In genomic region chr20:462199-462991, GRCh38 we compare ENCODE assay signal across 1 cellular context.
TF ChIP-seq lines count a peak whose summit lies in the region.

TSS of gene TBC1D20 (minus strand) at chr20:462533. CDS start at chr20:462405, 128 bp downstream.

TF ChIP-seq in HepG2, 621 proteins besides CTCF, POLR2A, EP300 and RAD21 (continued from another document and continues in another):
- peak; percentile 41; the same call in 1 of the 2 replicates for TF ChIP-seq ZNF646 (CRISPR knock-in tag; IDR thresholded peaks at IDR 0.05)
- no peak for TF ChIP-seq ZNF883 (CRISPR knock-in tag; IDR thresholded peaks at IDR 0.05; ENCODE audit: not compliant biosample characterization)
- TF ChIP-seq ZNF850 (CRISPR knock-in tag; conservative IDR thresholded peaks at IDR 0.05), result no peak
- 0 out of 2 replicates have a peak, but pooled peaks have one; percentile 4 for TF ChIP-seq ZBTB26 (CRISPR knock-in tag; IDR thresholded peaks at IDR 0.05; ENCODE audit: borderline replicate concordance)
- TF ChIP-seq ZNF724P (CRISPR knock-in tag; IDR thresholded peaks at IDR 0.05; ENCODE audit: borderline replicate concordance), result no peak; the same call in 1 of the 2 replicates
- TF ChIP-seq SNAPC5 (CRISPR knock-in tag; IDR thresholded peaks at IDR 0.05; ENCODE audit: borderline replicate concordance), result no peak
- TF ChIP-seq ZNF577 (CRISPR knock-in tag; IDR thresholded peaks at IDR 0.05; ENCODE audit: borderline replicate concordance, low read depth), result no peak
- TF ChIP-seq MAX (IDR thresholded peaks at IDR 0.05), result peak; percentile 96
- TF ChIP-seq ZNF12 (CRISPR knock-in tag; IDR thresholded peaks at IDR 0.05), result peak; percentile 63; the same call in 1 of the 2 replicates
- peak; percentile 64; the same call in 1 of the 2 replicates for TF ChIP-seq ZNF124 (CRISPR knock-in tag; IDR thresholded peaks at IDR 0.05)
- peak; percentile 51; the same call in 1 of the 2 replicates for TF ChIP-seq PPARG (CRISPR knock-in tag; conservative IDR thresholded peaks at IDR 0.05)
- TF ChIP-seq HES4 (CRISPR knock-in tag; IDR thresholded peaks at IDR 0.05; ENCODE audit: borderline replicate concordance), result peak; percentile 69
- no peak for TF ChIP-seq RBM22 (optimal IDR thresholded peaks at IDR 0.05; ENCODE audit: low read length)
- TF ChIP-seq ZSCAN29 (CRISPR knock-in tag; conservative IDR thresholded peaks at IDR 0.05), result no peak
- TF ChIP-seq FOXM1 (CRISPR knock-in tag; IDR thresholded peaks at IDR 0.05), result no peak
- peak; percentile 60; the same call in 1 of the 2 replicates for TF ChIP-seq ZNF598 (CRISPR knock-in tag; IDR thresholded peaks at IDR 0.05; ENCODE audit: borderline replicate concordance)
- peak; percentile 1; the same call in 1 of the 2 replicates for TF ChIP-seq HNF4G (IDR thresholded peaks at IDR 0.05; ENCODE audit: borderline replicate concordance, low read depth, low read length)
- TF ChIP-seq HNF4G (CRISPR knock-in tag; IDR thresholded peaks at IDR 0.05; ENCODE audit: borderline replicate concordance, low read depth), result no peak
- 0 out of 2 replicates have a peak, but pooled peaks have one; percentile 17 for TF ChIP-seq RCOR2 (CRISPR knock-in tag; IDR thresholded peaks at IDR 0.05)
- TF ChIP-seq KAT8 (CRISPR knock-in tag; IDR thresholded peaks at IDR 0.05), result peak; percentile 74
- TF ChIP-seq HDAC6 (IDR thresholded peaks at IDR 0.05; ENCODE audit: low read depth, low read length), result no peak
- TF ChIP-seq, protein P1, sequence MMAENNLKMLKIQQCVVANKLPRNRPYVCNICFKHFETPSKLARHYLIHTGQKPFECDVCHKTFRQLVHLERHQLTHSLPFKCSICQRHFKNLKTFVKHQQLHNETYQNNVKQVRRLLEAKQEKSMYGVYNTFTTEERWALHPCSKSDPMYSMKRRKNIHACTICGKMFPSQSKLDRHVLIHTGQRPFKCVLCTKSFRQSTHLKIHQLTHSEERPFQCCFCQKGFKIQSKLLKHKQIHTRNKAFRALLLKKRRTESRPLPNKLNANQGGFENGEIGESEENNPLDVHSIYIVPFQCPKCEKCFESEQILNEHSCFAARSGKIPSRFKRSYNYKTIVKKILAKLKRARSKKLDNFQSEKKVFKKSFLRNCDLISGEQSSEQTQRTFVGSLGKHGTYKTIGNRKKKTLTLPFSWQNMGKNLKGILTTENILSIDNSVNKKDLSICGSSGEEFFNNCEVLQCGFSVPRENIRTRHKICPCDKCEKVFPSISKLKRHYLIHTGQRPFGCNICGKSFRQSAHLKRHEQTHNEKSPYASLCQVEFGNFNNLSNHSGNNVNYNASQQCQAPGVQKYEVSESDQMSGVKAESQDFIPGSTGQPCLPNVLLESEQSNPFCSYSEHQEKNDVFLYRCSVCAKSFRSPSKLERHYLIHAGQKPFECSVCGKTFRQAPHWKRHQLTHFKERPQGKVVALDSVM (CRISPR knock-in tag; IDR thresholded peaks at IDR 0.05), result no peak
- TF ChIP-seq, protein P2, sequence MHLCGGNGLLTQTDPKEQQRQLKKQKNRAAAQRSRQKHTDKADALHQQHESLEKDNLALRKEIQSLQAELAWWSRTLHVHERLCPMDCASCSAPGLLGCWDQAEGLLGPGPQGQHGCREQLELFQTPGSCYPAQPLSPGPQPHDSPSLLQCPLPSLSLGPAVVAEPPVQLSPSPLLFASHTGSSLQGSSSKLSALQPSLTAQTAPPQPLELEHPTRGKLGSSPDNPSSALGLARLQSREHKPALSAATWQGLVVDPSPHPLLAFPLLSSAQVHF (CRISPR knock-in tag; IDR thresholded peaks at IDR 0.05), result 0 out of 2 replicates have a peak, but pooled peaks have one; percentile 18
- peak; percentile 71 for TF ChIP-seq MAZ (IDR thresholded peaks at IDR 0.05; ENCODE audit: borderline replicate concordance, low read depth, low read length)
- TF ChIP-seq MAZ (CRISPR knock-in tag; IDR thresholded peaks at IDR 0.05; ENCODE audit: low read depth), result peak; percentile 51
- TF ChIP-seq ZNF501 (CRISPR knock-in tag; IDR thresholded peaks at IDR 0.05), result peak; percentile 16; the same call in 1 of the 2 replicates
- TF ChIP-seq ZNF318 (CRISPR knock-in tag; IDR thresholded peaks at IDR 0.05), result 0 out of 2 replicates have a peak, but pooled peaks have one; percentile 84
- no peak for TF ChIP-seq PRPF4 (IDR thresholded peaks at IDR 0.05; ENCODE audit: low read depth, low read length, poor library complexity, severe bottlenecking)
- no peak for TF ChIP-seq PCBP1 (IDR thresholded peaks at IDR 0.05; ENCODE audit: borderline replicate concordance, low read depth, low read length)
- peak; percentile 13; the same call in 1 of the 2 replicates for TF ChIP-seq NR2F6 (IDR thresholded peaks at IDR 0.05)
- TF ChIP-seq NR2F6 (CRISPR knock-in tag; IDR thresholded peaks at IDR 0.05), result no peak
- peak; percentile 74; the same call in 1 of the 2 replicates for TF ChIP-seq HOXD1 (CRISPR knock-in tag; IDR thresholded peaks at IDR 0.05)
- peak; percentile 58; the same call in 1 of the 2 replicates for TF ChIP-seq ZNF574 (CRISPR knock-in tag; IDR thresholded peaks at IDR 0.05)
- TF ChIP-seq HHEX (CRISPR knock-in tag; IDR thresholded peaks at IDR 0.05), result no peak
- 0 out of 2 replicates have a peak, but pooled peaks have one; percentile 38 for TF ChIP-seq ZMYM2 (CRISPR knock-in tag; IDR thresholded peaks at IDR 0.05)
